In the genomic region with DNA sequence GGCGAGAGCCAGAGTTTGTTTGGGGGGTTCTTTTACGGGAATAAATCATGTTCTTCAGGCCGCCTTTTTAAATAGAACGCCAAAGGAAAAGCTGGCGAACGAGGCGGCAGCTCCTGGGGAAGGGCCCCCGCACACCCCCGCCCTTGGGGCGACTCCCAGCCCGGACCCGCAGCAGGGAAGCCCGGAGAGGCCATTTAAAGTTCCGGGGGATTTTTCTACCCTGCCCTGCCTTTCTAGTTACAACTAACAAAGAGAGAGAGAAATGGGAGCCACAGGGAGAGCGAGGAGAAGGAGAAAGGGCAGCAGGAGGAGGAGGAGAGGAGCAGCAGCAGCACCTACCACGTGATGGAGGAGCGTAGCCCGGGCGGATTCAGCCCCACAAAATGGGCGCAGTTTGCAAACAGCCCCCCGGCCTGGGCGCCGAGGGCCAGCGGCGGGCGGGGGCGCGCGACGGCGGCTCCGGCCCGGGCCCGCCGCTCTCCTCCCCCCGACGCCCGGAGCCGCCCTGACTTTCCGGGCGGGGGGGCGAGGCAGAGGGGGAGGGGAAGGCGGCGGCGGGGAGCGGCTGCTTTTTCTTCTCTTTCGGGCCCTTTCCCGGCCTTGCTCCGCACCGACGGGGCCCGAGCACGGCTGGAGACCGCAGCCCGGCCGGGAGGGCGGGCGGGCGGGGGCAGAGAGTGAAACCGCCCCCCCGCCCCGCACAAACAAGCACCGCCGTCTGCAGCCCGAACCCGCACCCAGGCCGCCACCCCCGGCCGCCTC, we compare ENCODE assay signal across 1 cellular context.
TF ChIP-seq lines count a peak whose summit lies in the region.

No MANE protein-coding gene starts in this region.

TF ChIP-seq in HepG2, 621 proteins besides CTCF, POLR2A, EP300 and RAD21 (continued from another document and continues in another):
- TF ChIP-seq GABPB1 (CRISPR knock-in tag; IDR thresholded peaks at IDR 0.05): 0 out of 2 replicates have a peak, but pooled peaks have one; percentile 22
- TF ChIP-seq, protein P1, sequence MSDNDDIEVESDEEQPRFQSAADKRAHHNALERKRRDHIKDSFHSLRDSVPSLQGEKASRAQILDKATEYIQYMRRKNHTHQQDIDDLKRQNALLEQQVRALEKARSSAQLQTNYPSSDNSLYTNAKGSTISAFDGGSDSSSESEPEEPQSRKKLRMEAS (IDR thresholded peaks at IDR 0.05): peak; percentile 83
- peak; percentile 69; the same call in 1 of the 2 replicates for TF ChIP-seq SIN3A (IDR thresholded peaks at IDR 0.05; ENCODE audit: borderline replicate concordance, low read depth, low read length)
- TF ChIP-seq MTF1 (CRISPR knock-in tag; IDR thresholded peaks at IDR 0.05): no peak
- TF ChIP-seq, protein P2, sequence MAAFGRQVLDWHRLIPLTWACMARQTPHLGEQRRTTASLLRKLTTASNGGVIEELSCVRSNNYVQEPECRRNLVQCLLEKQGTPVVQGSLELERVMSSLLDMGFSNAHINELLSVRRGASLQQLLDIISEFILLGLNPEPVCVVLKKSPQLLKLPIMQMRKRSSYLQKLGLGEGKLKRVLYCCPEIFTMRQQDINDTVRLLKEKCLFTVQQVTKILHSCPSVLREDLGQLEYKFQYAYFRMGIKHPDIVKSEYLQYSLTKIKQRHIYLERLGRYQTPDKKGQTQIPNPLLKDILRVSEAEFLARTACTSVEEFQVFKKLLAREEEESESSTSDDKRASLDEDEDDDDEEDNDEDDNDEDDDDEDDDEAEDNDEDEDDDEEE (CRISPR knock-in tag; IDR thresholded peaks at IDR 0.05): peak; percentile 49; the same call in 1 of the 2 replicates
- TF ChIP-seq SRSF1 (optimal IDR thresholded peaks at IDR 0.05; ENCODE audit: low read depth, low read length): peak; percentile 61
- TF ChIP-seq ZNF605 (CRISPR knock-in tag; IDR thresholded peaks at IDR 0.05): peak; percentile 41
- TF ChIP-seq, protein P3, sequence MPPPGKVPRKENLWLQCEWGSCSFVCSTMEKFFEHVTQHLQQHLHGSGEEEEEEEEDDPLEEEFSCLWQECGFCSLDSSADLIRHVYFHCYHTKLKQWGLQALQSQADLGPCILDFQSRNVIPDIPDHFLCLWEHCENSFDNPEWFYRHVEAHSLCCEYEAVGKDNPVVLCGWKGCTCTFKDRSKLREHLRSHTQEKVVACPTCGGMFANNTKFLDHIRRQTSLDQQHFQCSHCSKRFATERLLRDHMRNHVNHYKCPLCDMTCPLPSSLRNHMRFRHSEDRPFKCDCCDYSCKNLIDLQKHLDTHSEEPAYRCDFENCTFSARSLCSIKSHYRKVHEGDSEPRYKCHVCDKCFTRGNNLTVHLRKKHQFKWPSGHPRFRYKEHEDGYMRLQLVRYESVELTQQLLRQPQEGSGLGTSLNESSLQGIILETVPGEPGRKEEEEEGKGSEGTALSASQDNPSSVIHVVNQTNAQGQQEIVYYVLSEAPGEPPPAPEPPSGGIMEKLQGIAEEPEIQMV (CRISPR knock-in tag; IDR thresholded peaks at IDR 0.05; ENCODE audit: low read depth): no peak
- TF ChIP-seq HOXA3 (CRISPR knock-in tag; IDR thresholded peaks at IDR 0.05): 0 out of 2 replicates have a peak, but pooled peaks have one; percentile 16
- 0 out of 2 replicates have a peak, but pooled peaks have one; percentile 63 for TF ChIP-seq ZNF335 (CRISPR knock-in tag; IDR thresholded peaks at IDR 0.05)
- no peak for TF ChIP-seq ZNF678 (CRISPR knock-in tag; IDR thresholded peaks at IDR 0.05)
- TF ChIP-seq ZNF720 (CRISPR knock-in tag; IDR thresholded peaks at IDR 0.05): no peak
- TF ChIP-seq ZFP82 (CRISPR knock-in tag; IDR thresholded peaks at IDR 0.05; ENCODE audit: borderline replicate concordance): 0 out of 2 replicates have a peak, but pooled peaks have one; percentile 33
- no peak for TF ChIP-seq EHMT2 (IDR thresholded peaks at IDR 0.05; ENCODE audit: borderline replicate concordance, low read depth, low read length)
- TF ChIP-seq ZNF747 (CRISPR knock-in tag; IDR thresholded peaks at IDR 0.05; ENCODE audit: borderline replicate concordance): 0 out of 2 replicates have a peak, but pooled peaks have one; percentile 21
- no peak for TF ChIP-seq NFIC (IDR thresholded peaks at IDR 0.05; ENCODE audit: low read length)
- 0 out of 4 replicates have a peak, but pooled peaks of 1 of the 2 experiments have one; percentile 41 for TF ChIP-seq KLF16 (CRISPR knock-in tag; IDR thresholded peaks at IDR 0.05)
- 0 out of 2 replicates have a peak, but pooled peaks have one; percentile 4 for TF ChIP-seq NAIF1 (CRISPR knock-in tag; IDR thresholded peaks at IDR 0.05; ENCODE audit: borderline replicate concordance)
- TF ChIP-seq, protein P4, sequence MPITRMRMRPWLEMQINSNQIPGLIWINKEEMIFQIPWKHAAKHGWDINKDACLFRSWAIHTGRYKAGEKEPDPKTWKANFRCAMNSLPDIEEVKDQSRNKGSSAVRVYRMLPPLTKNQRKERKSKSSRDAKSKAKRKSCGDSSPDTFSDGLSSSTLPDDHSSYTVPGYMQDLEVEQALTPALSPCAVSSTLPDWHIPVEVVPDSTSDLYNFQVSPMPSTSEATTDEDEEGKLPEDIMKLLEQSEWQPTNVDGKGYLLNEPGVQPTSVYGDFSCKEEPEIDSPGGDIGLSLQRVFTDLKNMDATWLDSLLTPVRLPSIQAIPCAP (CRISPR knock-in tag; IDR thresholded peaks at IDR 0.05; ENCODE audit: low read depth): 0 out of 2 replicates have a peak, but pooled peaks have one; percentile 24
- peak; percentile 33; the same call in 1 of the 2 replicates for TF ChIP-seq ZNF816 (CRISPR knock-in tag; IDR thresholded peaks at IDR 0.05; ENCODE audit: borderline replicate concordance)
- TF ChIP-seq ZNF546 (CRISPR knock-in tag; conservative IDR thresholded peaks at IDR 0.05): no peak
- TF ChIP-seq, protein P5, sequence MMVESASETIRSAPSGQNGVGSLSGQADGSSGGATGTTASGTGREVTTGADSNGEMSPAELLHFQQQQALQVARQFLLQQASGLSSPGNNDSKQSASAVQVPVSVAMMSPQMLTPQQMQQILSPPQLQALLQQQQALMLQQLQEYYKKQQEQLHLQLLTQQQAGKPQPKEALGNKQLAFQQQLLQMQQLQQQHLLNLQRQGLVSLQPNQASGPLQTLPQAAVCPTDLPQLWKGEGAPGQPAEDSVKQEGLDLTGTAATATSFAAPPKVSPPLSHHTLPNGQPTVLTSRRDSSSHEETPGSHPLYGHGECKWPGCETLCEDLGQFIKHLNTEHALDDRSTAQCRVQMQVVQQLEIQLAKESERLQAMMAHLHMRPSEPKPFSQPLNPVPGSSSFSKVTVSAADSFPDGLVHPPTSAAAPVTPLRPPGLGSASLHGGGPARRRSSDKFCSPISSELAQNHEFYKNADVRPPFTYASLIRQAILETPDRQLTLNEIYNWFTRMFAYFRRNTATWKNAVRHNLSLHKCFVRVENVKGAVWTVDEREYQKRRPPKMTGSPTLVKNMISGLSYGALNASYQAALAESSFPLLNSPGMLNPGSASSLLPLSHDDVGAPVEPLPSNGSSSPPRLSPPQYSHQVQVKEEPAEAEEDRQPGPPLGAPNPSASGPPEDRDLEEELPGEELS (CRISPR knock-in tag; IDR thresholded peaks at IDR 0.05): no peak
- TF ChIP-seq ZSCAN29 (CRISPR knock-in tag; conservative IDR thresholded peaks at IDR 0.05): no peak
- TF ChIP-seq, protein P6, sequence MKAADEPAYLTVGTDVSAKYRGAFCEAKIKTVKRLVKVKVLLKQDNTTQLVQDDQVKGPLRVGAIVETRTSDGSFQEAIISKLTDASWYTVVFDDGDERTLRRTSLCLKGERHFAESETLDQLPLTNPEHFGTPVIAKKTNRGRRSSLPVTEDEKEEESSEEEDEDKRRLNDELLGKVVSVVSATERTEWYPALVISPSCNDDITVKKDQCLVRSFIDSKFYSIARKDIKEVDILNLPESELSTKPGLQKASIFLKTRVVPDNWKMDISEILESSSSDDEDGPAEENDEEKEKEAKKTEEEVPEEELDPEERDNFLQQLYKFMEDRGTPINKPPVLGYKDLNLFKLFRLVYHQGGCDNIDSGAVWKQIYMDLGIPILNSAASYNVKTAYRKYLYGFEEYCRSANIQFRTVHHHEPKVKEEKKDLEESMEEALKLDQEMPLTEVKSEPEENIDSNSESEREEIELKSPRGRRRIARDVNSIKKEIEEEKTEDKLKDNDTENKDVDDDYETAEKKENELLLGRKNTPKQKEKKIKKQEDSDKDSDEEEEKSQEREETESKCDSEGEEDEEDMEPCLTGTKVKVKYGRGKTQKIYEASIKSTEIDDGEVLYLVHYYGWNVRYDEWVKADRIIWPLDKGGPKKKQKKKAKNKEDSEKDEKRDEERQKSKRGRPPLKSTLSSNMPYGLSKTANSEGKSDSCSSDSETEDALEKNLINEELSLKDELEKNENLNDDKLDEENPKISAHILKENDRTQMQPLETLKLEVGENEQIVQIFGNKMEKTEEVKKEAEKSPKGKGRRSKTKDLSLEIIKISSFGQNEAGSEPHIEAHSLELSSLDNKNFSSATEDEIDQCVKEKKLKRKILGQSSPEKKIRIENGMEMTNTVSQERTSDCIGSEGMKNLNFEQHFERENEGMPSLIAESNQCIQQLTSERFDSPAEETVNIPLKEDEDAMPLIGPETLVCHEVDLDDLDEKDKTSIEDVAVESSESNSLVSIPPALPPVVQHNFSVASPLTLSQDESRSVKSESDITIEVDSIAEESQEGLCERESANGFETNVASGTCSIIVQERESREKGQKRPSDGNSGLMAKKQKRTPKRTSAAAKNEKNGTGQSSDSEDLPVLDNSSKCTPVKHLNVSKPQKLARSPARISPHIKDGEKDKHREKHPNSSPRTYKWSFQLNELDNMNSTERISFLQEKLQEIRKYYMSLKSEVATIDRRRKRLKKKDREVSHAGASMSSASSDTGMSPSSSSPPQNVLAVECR (CRISPR knock-in tag; IDR thresholded peaks at IDR 0.05; ENCODE audit: borderline replicate concordance): peak; percentile 54; the same call in 1 of the 2 replicates
- peak; percentile 53; the same call in 1 of the 2 replicates for TF ChIP-seq SIN3B (IDR thresholded peaks at IDR 0.05; ENCODE audit: low read length)
- 0 out of 2 replicates have a peak, but pooled peaks have one; percentile 34 for TF ChIP-seq ZNF891 (CRISPR knock-in tag; IDR thresholded peaks at IDR 0.05)
- TF ChIP-seq POLR2AphosphoS5 (IDR thresholded peaks at IDR 0.05; ENCODE audit: low read depth, low read length): peak; percentile 39
- TF ChIP-seq ZNF343 (CRISPR knock-in tag; IDR thresholded peaks at IDR 0.05): 0 out of 2 replicates have a peak, but pooled peaks have one; percentile 16
- TF ChIP-seq, protein P7, sequence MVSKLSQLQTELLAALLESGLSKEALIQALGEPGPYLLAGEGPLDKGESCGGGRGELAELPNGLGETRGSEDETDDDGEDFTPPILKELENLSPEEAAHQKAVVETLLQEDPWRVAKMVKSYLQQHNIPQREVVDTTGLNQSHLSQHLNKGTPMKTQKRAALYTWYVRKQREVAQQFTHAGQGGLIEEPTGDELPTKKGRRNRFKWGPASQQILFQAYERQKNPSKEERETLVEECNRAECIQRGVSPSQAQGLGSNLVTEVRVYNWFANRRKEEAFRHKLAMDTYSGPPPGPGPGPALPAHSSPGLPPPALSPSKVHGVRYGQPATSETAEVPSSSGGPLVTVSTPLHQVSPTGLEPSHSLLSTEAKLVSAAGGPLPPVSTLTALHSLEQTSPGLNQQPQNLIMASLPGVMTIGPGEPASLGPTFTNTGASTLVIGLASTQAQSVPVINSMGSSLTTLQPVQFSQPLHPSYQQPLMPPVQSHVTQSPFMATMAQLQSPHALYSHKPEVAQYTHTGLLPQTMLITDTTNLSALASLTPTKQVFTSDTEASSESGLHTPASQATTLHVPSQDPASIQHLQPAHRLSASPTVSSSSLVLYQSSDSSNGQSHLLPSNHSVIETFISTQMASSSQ (IDR thresholded peaks at IDR 0.05; ENCODE audit: low read depth): no peak
- TF ChIP-seq, protein P7 (CRISPR knock-in tag; IDR thresholded peaks at IDR 0.05; ENCODE audit: borderline replicate concordance): 0 out of 2 replicates have a peak, but pooled peaks have one; percentile 36
- TF ChIP-seq ARNTL (CRISPR knock-in tag; IDR thresholded peaks at IDR 0.05): peak; percentile 62
- TF ChIP-seq, protein P8, sequence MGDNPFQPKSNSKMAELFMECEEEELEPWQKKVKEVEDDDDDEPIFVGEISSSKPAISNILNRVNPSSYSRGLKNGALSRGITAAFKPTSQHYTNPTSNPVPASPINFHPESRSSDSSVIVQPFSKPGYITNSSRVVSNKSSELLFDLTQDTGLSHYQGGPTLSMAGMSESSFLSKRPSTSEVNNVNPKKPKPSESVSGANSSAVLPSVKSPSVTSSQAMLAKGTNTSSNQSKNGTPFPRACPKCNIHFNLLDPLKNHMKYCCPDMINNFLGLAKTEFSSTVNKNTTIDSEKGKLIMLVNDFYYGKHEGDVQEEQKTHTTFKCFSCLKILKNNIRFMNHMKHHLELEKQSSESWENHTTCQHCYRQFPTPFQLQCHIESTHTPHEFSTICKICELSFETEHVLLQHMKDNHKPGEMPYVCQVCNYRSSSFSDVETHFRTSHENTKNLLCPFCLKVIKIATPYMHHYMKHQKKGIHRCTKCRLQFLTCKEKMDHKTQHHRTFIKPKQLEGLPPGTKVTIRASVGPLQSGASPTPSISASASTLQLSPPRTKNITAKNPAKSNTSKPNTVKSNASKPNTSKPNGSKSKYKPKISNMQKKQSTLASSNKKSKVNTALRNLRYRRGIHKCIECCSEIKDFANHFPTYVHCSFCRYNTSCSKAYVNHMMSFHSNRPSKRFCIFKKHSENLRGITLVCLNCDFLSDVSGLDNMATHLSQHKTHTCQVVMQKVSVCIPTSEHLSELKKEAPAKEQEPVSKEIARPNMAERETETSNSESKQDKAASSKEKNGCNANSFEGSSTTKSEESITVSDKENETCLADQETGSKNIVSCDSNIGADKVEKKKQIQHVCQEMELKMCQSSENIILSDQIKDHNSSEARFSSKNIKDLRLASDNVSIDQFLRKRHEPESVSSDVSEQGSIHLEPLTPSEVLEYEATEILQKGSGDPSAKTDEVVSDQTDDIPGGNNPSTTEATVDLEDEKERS (CRISPR knock-in tag; IDR thresholded peaks at IDR 0.05): peak; percentile 34; the same call in 1 of the 2 replicates
